9 cellular contexts compared by ENCODE assay signal in genomic region chr17:12545877-12546513, GRCh38.
DNase-seq lines count a peak whose midpoint lies in the region; ATAC-seq and TF ChIP-seq lines count a peak whose summit lies in the region.
"Had no signal": no experiment of that assay in that cellular context is flagged by ENCODE, and none has a peak within 500 bp of the region (broad histone marks: within the 10 kb centered on the region; RNA-seq: fewer than 3 reads in every experiment).

No MANE protein-coding gene starts in this region.

- intact Hi-C loops in lower leg skin (cut with DNase I; ENCODE audit: low total_unique reads), result loop anchor here (10.0 kb wide), 1 partner anchor 449 kb away; no protein-coding TSS in a partner anchor

- 24 to 31% methylated on average over 9 of the region's 9 CpGs for WGBS in lower leg skin, 2 donors

- no peak overlapping the region for H3K4me3 ChIP-seq in fibroblast of mammary gland (ENCODE audit: control insufficient read depth, low read depth, low read length)
- H3K4me3 ChIP-seq in lower leg skin (ENCODE audit: low read depth, poor library complexity, severe bottlenecking), result no peak overlapping the region

- no peak for TF ChIP-seq POLR2A in lower leg skin (IDR thresholded peaks at IDR 0.05)

- DNase-seq in AG20443 (ENCODE audit: low spot score), result peak; percentile 82
- DNase-seq in HK-2 (ENCODE audit: unreplicated experiment), result peak; percentile 25
- DNase-seq in SHP77 (lab: John Stamatoyannopoulos, UW), result peak; percentile 39 to 53
- DNase-seq in fibroblast of mammary gland (ENCODE audit: low read depth), result peak; percentile 69
- peak; percentile 9 for DNase-seq in non-pigmented ciliary epithelial cell (ENCODE audit: low read depth)
- no peak for DNase-seq in lower leg skin (ENCODE audit: low spot score in 2 of 2)
- DNase-seq: natural killer cell had no signal

- ATAC-seq in GM18502 (IDR thresholded peaks at IDR 0.05; ENCODE audit: poor library complexity, unreplicated experiment) (peak; percentile 78), GM19324 (IDR thresholded peaks at IDR 0.05; ENCODE audit: low FRiP score, unreplicated experiment) (no peak)

- TF ChIP-seq CTCF in fibroblast of mammary gland (conservative IDR thresholded peaks at IDR 0.05; ENCODE audit: control insufficient read depth, insufficient read depth, low read depth, low read length) (peak; percentile 86), lower leg skin (IDR thresholded peaks at IDR 0.05) (peak in 1 of 3 donors; percentile 22)

Comparison
In these comparisons a context has a peak if more than half of its experiments do, and no peak if none do; other contexts are left out.
1. DNase-seq: peak in AG20443 (single experiment), HK-2 (single experiment), SHP77 (2 of 2), fibroblast of mammary gland (single experiment) and non-pigmented ciliary epithelial cell (single experiment); none in lower leg skin (0 of 2).